8 cellular contexts compared by ENCODE assay signal in the genomic region with DNA sequence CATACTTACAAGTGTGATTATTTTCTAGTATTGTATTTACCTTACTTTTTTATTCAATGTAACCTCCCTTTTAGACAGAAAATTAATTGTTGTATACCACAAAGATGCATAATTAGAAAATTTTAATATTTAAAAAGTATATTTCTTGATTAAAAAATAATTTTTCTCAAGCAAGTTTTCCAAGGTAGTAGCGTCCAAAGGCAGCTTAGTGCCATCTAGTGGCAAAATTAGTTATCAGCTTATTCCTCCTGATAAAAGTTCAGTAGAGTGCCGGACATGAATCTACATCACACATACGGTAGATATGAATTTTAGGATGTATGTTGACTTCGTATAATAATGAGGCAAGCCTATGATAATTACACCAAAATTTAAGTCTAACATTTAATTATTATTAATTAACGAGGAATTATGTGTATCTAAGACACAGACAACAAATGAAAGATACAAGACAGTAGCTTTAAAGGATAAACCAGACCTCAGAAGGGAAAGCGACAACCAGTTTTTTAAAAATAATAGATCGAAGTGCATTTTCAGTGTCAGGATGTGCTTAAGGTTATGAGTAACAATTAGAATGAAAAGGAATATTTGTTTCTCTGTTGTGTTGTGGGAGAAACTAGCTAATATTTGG.
DNase-seq lines count a peak whose midpoint lies in the region; ATAC-seq, FAIRE-seq and TF ChIP-seq lines count a peak whose summit lies in the region.

No MANE protein-coding gene starts in this region.

- H3K4me3 ChIP-seq in OCI-LY7 (ENCODE audit: low read depth, low read length, poor library complexity, severe bottlenecking) = no peak overlapping the region
- H3K4me3 ChIP-seq in endothelial cell of umbilical vein (replicated peaks in 1 of 3; ENCODE audit: insufficient read depth in 1 of 3, low read depth in 1 of 3, low read length in 3 of 3) = no peak overlapping the region
- H3K4me3 ChIP-seq in pancreas = no peak overlapping the region

- no peaks in the 10 kb centered on the region for H3K9me1 ChIP-seq in endothelial cell of umbilical vein (replicated peaks; ENCODE audit: control insufficient read depth, extremely low read depth, insufficient read depth, low read length)

- H3K79me2 ChIP-seq in OCI-LY7 (ENCODE audit: insufficient read depth, low read depth, low read length) = no peaks in the 10 kb centered on the region
- H3K79me2 ChIP-seq in endothelial cell of umbilical vein (ENCODE audit: control insufficient read depth, insufficient read depth, low read length) = no peaks in the 10 kb centered on the region

- 8 to 12% methylated on average over 7 of the region's 7 CpGs for WGBS in pancreas, 2 donors

- H3K36me3 Mint-ChIP-seq in naive thymus-derived CD8-positive, alpha-beta T cell = no peaks in the 10 kb centered on the region

- POLR2A ChIA-PET in OCI-LY7 (lab: Charles Lee) (interaction anchor here (1.0 to 1.5 kb wide), 2 partner anchors 11 to 80 kb away, joined by 3 read pairs; no protein-coding TSS in a partner anchor), endothelial cell of umbilical vein (lab: Charles Lee) (interaction anchor here (1.0 kb wide), 1 partner anchor 275 kb away, joined by 3 read pairs; no protein-coding TSS in a partner anchor)
- POLR2A ChIA-PET in naive thymus-derived CD8-positive, alpha-beta T cell (lab: Charles Lee) = no interaction called here

- BruUV-seq in OCI-LY7 (replicated peaks; lab: Mats Ljungman, UMichigan) (no TSS peak), endothelial cell of umbilical vein (replicated peaks; lab: Mats Ljungman, UMichigan) (no TSS peak)

- H3K27ac Mint-ChIP-seq in naive thymus-derived CD8-positive, alpha-beta T cell = no peak overlapping the region

- no peak overlapping the region for H3K9ac ChIP-seq in endothelial cell of umbilical vein (replicated peaks; ENCODE audit: extremely low read depth, insufficient read depth, low read length)

- H2AFZ ChIP-seq in OCI-LY7 (ENCODE audit: low read length) = no peak overlapping the region
- H2AFZ ChIP-seq in endothelial cell of umbilical vein (ENCODE audit: low read depth, low read length) = no peak overlapping the region

- CTCF ChIA-PET in OCI-LY7 (lab: Charles Lee; ENCODE audit: unreplicated experiment) (no interaction called here), endothelial cell of umbilical vein (lab: Charles Lee) (interaction anchor here (0.6 to 4.6 kb wide), 65 partner anchors 8 to 860 kb away, joined by 3 to 301 read pairs (median 5); no protein-coding TSS in a partner anchor)

- H3K27me3 ChIP-seq in endothelial cell of umbilical vein (ENCODE audit: control insufficient read depth in 2 of 2, insufficient read depth in 2 of 2, low read length in 2 of 2) (no peaks in the 10 kb centered on the region), pancreas (peaks cover 0 to 5% (median 2%) of the 10 kb centered on the region in 4 donors)

- H3K27ac ChIP-seq in OCI-LY7 (ENCODE audit: low read depth, low read length, poor library complexity, severe bottlenecking) (no peak overlapping the region), endothelial cell of umbilical vein (ENCODE audit: insufficient read depth, low read depth, low read length) (no peak overlapping the region), pancreas (no peak overlapping the region)

- H4K20me1 ChIP-seq in OCI-LY7 (ENCODE audit: insufficient read depth, low read length) = no peaks in the 10 kb centered on the region; the same call in 1 of the 2 replicates
- no peaks in the 10 kb centered on the region for H4K20me1 ChIP-seq in endothelial cell of umbilical vein (replicated peaks; ENCODE audit: control insufficient read depth, extremely low read depth, insufficient read depth, low read length)

- H3K27me3 Mint-ChIP-seq in naive thymus-derived CD8-positive, alpha-beta T cell = no peaks in the 10 kb centered on the region

- peak; percentile 64 for ATAC-seq in GM18508 (IDR thresholded peaks at IDR 0.05; ENCODE audit: insufficient read depth, unreplicated experiment)
- ATAC-seq in HG03354 (IDR thresholded peaks at IDR 0.05; ENCODE audit: poor library complexity, severe bottlenecking, unreplicated experiment) = peak; percentile 87
- ATAC-seq in pancreas = peak in 3 of 4 donors; percentile 69 to 77 (median 72)
- ATAC-seq in sciatic nerve = no peak
- no peak for ATAC-seq in naive thymus-derived CD8-positive, alpha-beta T cell

- TF ChIP-seq CTCF in OCI-LY7 (conservative IDR thresholded peaks at IDR 0.05; ENCODE audit: low read length) = peak; percentile 87
- TF ChIP-seq CTCF in endothelial cell of umbilical vein (IDR thresholded peaks at IDR 0.05; ENCODE audit: extremely low read depth in 1 of 2, insufficient read depth in 1 of 2, low read depth in 1 of 2, low read length in 2 of 2) = peak; percentile 55 to 57
- peak; percentile 22 to 63 (median 52) for TF ChIP-seq CTCF in pancreas (IDR thresholded peaks at IDR 0.05)

- FAIRE-seq in endothelial cell of umbilical vein (lab: Jason Lieb, UNC) (peak; percentile 40), pancreas (lab: Jason Lieb, UNC) (peak; percentile 96)

- H3K4me2 ChIP-seq in OCI-LY7 (ENCODE audit: low read length) = no peak overlapping the region
- peak overlapping the region; percentile 31 for H3K4me2 ChIP-seq in endothelial cell of umbilical vein (ENCODE audit: insufficient read depth, low read length)

- H3K9me3 Mint-ChIP-seq in naive thymus-derived CD8-positive, alpha-beta T cell = peaks cover 0 to 21% (median 0%) of the 10 kb centered on the region in 9 donors

- no peaks in the 10 kb centered on the region for H3K4me1 ChIP-seq in OCI-LY7 (ENCODE audit: insufficient read depth, low read length, poor library complexity, severe bottlenecking)
- H3K4me1 ChIP-seq in endothelial cell of umbilical vein (ENCODE audit: control insufficient read depth, extremely low read depth, insufficient read depth, low read length) = peaks cover 4% of the 10 kb centered on the region
- no peaks in the 10 kb centered on the region for H3K4me1 ChIP-seq in pancreas

- H3K4me1 Mint-ChIP-seq in naive thymus-derived CD8-positive, alpha-beta T cell = no peaks in the 10 kb centered on the region

- H3K9me3 ChIP-seq in OCI-LY7 (ENCODE audit: low read length) (no peaks in the 10 kb centered on the region), endothelial cell of umbilical vein (replicated peaks; ENCODE audit: control insufficient read depth, insufficient read depth, low read length) (no peaks in the 10 kb centered on the region), pancreas (no peaks in the 10 kb centered on the region)

- no peak for TF ChIP-seq POLR2A in endothelial cell of umbilical vein (IDR thresholded peaks at IDR 0.05; ENCODE audit: low read depth, low read length)

- H3K4me3 Mint-ChIP-seq in naive thymus-derived CD8-positive, alpha-beta T cell = no peak overlapping the region

- H3K36me3 ChIP-seq in OCI-LY7 (ENCODE audit: insufficient read depth, low read length) = no peaks in the 10 kb centered on the region
- no peaks in the 10 kb centered on the region for H3K36me3 ChIP-seq in endothelial cell of umbilical vein (ENCODE audit: control insufficient read depth in 2 of 2, extremely low read depth in 1 of 2, insufficient read depth in 2 of 2, low read length in 2 of 2)
- H3K36me3 ChIP-seq in pancreas = no peaks in the 10 kb centered on the region

- DNase-seq in AG20443 (ENCODE audit: low spot score) (peak; percentile 18), OCI-LY7 (ENCODE audit: low spot score) (peak; percentile 23), endothelial cell of umbilical vein (ENCODE audit: low read depth, low spot score) (peak; percentile 48), pancreas (no peak), sciatic nerve (ENCODE audit: low spot score) (no peak)
- DNase-seq in naive thymus-derived CD8-positive, alpha-beta T cell = no peak

- H3K9me2 ChIP-seq in OCI-LY7 (ENCODE audit: insufficient read depth, low read length) = no peaks in the 10 kb centered on the region

- dilution Hi-C loops in endothelial cell of umbilical vein (cut with MboI; ENCODE audit: extremely low pct_ligation_motif_present, low sequenced_read_pairs) = no loop called here

- intact Hi-C loops in OCI-LY7 (cut with micrococcal nuclease; ENCODE audit: unreplicated experiment) (loop anchor here (5.0 kb wide), 1 partner anchor 705 kb away; no protein-coding TSS in a partner anchor), endothelial cell of umbilical vein (cut with micrococcal nuclease) (loop anchor here (1.0 to 5.0 kb wide), 3 partner anchors 135 to 703 kb away; no protein-coding TSS in a partner anchor), pancreas (cut with DNase I) (no loop called here), sciatic nerve (cut with DNase I) (no loop called here)

TF ChIP-seq in endothelial cell of umbilical vein, 7 proteins besides CTCF, POLR2A, EP300 and RAD21:
- no peak for TF ChIP-seq MYC (IDR thresholded peaks at IDR 0.05; ENCODE audit: low read depth, low read length)

Comparison
In these comparisons a context has a peak if more than half of its experiments do, and no peak if none do; other contexts are left out.
1. DNase-seq: peak in AG20443 (single experiment), OCI-LY7 (single experiment) and endothelial cell of umbilical vein (single experiment); none in pancreas (0 of 6), sciatic nerve (single experiment) and naive thymus-derived CD8-positive, alpha-beta T cell (0 of 10).
2. ATAC-seq: peak in GM18508 (single experiment), HG03354 (single experiment) and pancreas (3 of 4); none in sciatic nerve (single experiment) and naive thymus-derived CD8-positive, alpha-beta T cell (0 of 2).
3. intact Hi-C loops: an anchor here in OCI-LY7 (5.0 kb wide) and endothelial cell of umbilical vein (1.0 to 5.0 kb wide); none called in pancreas and sciatic nerve.
4. Peak in every context shown above with its lines, with median percentiles within 50 percentile points of each other: CTCF ChIP-seq.